ENCODE assay signal across 1 cellular context in the genomic region with DNA sequence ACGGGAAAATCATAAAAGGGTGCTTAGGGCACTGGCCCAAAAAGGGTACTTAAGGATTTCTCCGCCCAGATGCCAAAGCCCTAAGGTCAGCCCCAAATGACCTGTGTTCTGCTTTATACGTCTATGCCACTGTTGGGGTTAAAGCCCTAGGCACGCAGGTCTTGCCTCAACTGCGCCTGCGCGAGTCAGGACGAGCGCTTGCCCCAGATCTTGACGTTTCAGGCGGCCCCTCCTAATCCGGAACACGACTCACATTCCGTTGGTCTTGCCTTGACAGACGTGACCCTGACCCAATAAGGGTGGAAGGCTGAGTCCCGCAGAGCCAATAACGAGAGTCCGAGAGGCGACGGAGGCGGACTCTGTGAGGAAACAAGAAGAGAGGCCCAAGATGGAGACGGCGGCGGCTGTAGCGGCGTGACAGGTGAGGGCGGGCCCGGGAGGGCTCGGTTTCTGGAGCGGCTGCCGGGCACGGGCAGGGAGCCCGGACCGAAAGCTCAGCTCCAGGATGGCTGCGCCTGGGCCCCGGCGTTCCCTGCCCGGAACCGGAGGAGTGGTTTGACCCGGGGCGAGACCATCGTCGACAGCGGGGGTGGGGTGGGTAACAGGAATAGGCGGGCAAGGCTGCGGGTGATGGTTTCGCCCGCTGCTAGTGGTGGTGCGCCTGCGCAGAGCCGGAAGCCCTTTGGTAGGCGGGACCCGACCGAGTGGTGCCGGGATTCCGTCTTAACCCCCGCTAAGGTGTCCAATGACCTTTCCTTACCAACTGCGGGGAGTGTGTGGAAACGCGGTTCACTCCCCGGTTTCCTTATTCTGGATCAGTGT.
A peak's percentile ranks its signal among the peaks of the same experiment; 100 is the strongest.
TF ChIP-seq lines count a peak whose summit lies in the region.

A gene (plus strand): TSS at position 375 of the 822 bp plus-strand sequence. CDS start 1,763 bp downstream, outside the sequence.

TF ChIP-seq in HepG2, 621 proteins besides CTCF, POLR2A, EP300 and RAD21 (continued from another document and continues in another):
- TF ChIP-seq RBM39 (IDR thresholded peaks at IDR 0.05; ENCODE audit: low read depth, low read length, poor library complexity, severe bottlenecking) (peak; percentile 41), FOXK2 (IDR thresholded peaks at IDR 0.05) (peak; percentile 91), HNRNPLL (IDR thresholded peaks at IDR 0.05; ENCODE audit: low read depth, low read length, poor library complexity, severe bottlenecking) (peak; percentile 48), ZNF121 (CRISPR knock-in tag; IDR thresholded peaks at IDR 0.05) (no peak), TOPORS (CRISPR knock-in tag; IDR thresholded peaks at IDR 0.05) (no peak), TAF15 (IDR thresholded peaks at IDR 0.05; ENCODE audit: low read depth, low read length, poor library complexity, severe bottlenecking) (no peak), KLF9 (CRISPR knock-in tag; IDR thresholded peaks at IDR 0.05; ENCODE audit: low read depth) (no peak), RBFOX2 (IDR thresholded peaks at IDR 0.05; ENCODE audit: low read depth, low read length) (peak; percentile 93), ZNF431 (CRISPR knock-in tag; IDR thresholded peaks at IDR 0.05; ENCODE audit: borderline replicate concordance, low read depth) (no peak), ZFP82 (CRISPR knock-in tag; IDR thresholded peaks at IDR 0.05; ENCODE audit: borderline replicate concordance) (0 out of 2 replicates have a peak, but pooled peaks have one; percentile 35), ZNF138 (CRISPR knock-in tag; IDR thresholded peaks at IDR 0.05; ENCODE audit: low read depth) (no peak), YEATS4 (CRISPR knock-in tag; IDR thresholded peaks at IDR 0.05; ENCODE audit: borderline replicate concordance) (peak; percentile 76; the same call in 1 of the 2 replicates), MEIS2 (CRISPR knock-in tag; IDR thresholded peaks at IDR 0.05) (peak; percentile 53; the same call in 1 of the 2 replicates), SOX5 (CRISPR knock-in tag; IDR thresholded peaks at IDR 0.05; ENCODE audit: borderline replicate concordance) (no peak), REXO4 (CRISPR knock-in tag; IDR thresholded peaks at IDR 0.05; ENCODE audit: borderline replicate concordance) (no peak), FOXA1 (IDR thresholded peaks at IDR 0.05) (no peak), FOXA1 (CRISPR knock-in tag; IDR thresholded peaks at IDR 0.05) (no peak), ZFX (CRISPR knock-in tag; IDR thresholded peaks at IDR 0.05; ENCODE audit: low read depth) (peak; percentile 68), GABPA (IDR thresholded peaks at IDR 0.05; ENCODE audit: low read depth, low read length) (peak; percentile 39), GABPA (CRISPR knock-in tag; IDR thresholded peaks at IDR 0.05; ENCODE audit: low read depth) (peak; percentile 77), BCL6 (CRISPR knock-in tag; IDR thresholded peaks at IDR 0.05) (no peak), ZNF670 (CRISPR knock-in tag; IDR thresholded peaks at IDR 0.05; ENCODE audit: borderline replicate concordance) (no peak), IRF2 (CRISPR knock-in tag; IDR thresholded peaks at IDR 0.05) (no peak), ZNF343 (CRISPR knock-in tag; IDR thresholded peaks at IDR 0.05) (no peak), TBL1XR1 (IDR thresholded peaks at IDR 0.05; ENCODE audit: borderline replicate concordance, low read length, partially characterized antibody) (no peak), CREB1 (IDR thresholded peaks at IDR 0.05) (peak; percentile 75), CREB1 (CRISPR knock-in tag; IDR thresholded peaks at IDR 0.05) (peak; percentile 88), ZNF160 (CRISPR knock-in tag; IDR thresholded peaks at IDR 0.05) (no peak), KDM2A (CRISPR knock-in tag; IDR thresholded peaks at IDR 0.05; ENCODE audit: borderline replicate concordance, low read depth) (peak; percentile 37; the same call in 1 of the 2 replicates), ZC3H4 (CRISPR knock-in tag; IDR thresholded peaks at IDR 0.05; ENCODE audit: borderline replicate concordance) (no peak), AGO2 (optimal IDR thresholded peaks at IDR 0.05; ENCODE audit: low read depth, low read length) (peak; percentile 47), JUN (CRISPR knock-in tag; IDR thresholded peaks at IDR 0.05) (no peak), SIN3B (IDR thresholded peaks at IDR 0.05; ENCODE audit: low read length) (no peak), THYN1 (CRISPR knock-in tag; IDR thresholded peaks at IDR 0.05; ENCODE audit: borderline replicate concordance, low read depth) (no peak), NR2C2 (CRISPR knock-in tag; IDR thresholded peaks at IDR 0.05; ENCODE audit: borderline replicate concordance) (peak; percentile 76; the same call in 1 of the 2 replicates), ZMYM4 (CRISPR knock-in tag; IDR thresholded peaks at IDR 0.05) (peak; percentile 43; the same call in 1 of the 2 replicates), BRCA1 (CRISPR knock-in tag; IDR thresholded peaks at IDR 0.05) (no peak), ZKSCAN5 (CRISPR knock-in tag; IDR thresholded peaks at IDR 0.05) (no peak), PRMT3 (CRISPR knock-in tag; IDR thresholded peaks at IDR 0.05; ENCODE audit: borderline replicate concordance, low read depth) (no peak), ZNF143 (CRISPR knock-in tag; IDR thresholded peaks at IDR 0.05) (peak; percentile 39; the same call in 1 of the 2 replicates), ZMAT3 (CRISPR knock-in tag; conservative IDR thresholded peaks at IDR 0.05) (no peak), ISL2 (CRISPR knock-in tag; IDR thresholded peaks at IDR 0.05) (no peak), ZNF790 (CRISPR knock-in tag; IDR thresholded peaks at IDR 0.05; ENCODE audit: borderline replicate concordance) (no peak), CEBPG (CRISPR knock-in tag; IDR thresholded peaks at IDR 0.05) (no peak)
- TF ChIP-seq, protein P1, sequence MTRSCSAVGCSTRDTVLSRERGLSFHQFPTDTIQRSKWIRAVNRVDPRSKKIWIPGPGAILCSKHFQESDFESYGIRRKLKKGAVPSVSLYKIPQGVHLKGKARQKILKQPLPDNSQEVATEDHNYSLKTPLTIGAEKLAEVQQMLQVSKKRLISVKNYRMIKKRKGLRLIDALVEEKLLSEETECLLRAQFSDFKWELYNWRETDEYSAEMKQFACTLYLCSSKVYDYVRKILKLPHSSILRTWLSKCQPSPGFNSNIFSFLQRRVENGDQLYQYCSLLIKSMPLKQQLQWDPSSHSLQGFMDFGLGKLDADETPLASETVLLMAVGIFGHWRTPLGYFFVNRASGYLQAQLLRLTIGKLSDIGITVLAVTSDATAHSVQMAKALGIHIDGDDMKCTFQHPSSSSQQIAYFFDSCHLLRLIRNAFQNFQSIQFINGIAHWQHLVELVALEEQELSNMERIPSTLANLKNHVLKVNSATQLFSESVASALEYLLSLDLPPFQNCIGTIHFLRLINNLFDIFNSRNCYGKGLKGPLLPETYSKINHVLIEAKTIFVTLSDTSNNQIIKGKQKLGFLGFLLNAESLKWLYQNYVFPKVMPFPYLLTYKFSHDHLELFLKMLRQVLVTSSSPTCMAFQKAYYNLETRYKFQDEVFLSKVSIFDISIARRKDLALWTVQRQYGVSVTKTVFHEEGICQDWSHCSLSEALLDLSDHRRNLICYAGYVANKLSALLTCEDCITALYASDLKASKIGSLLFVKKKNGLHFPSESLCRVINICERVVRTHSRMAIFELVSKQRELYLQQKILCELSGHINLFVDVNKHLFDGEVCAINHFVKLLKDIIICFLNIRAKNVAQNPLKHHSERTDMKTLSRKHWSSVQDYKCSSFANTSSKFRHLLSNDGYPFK (CRISPR knock-in tag; IDR thresholded peaks at IDR 0.05; ENCODE audit: borderline replicate concordance), result peak; percentile 85; the same call in 1 of the 2 replicates
- TF ChIP-seq, protein P2, sequence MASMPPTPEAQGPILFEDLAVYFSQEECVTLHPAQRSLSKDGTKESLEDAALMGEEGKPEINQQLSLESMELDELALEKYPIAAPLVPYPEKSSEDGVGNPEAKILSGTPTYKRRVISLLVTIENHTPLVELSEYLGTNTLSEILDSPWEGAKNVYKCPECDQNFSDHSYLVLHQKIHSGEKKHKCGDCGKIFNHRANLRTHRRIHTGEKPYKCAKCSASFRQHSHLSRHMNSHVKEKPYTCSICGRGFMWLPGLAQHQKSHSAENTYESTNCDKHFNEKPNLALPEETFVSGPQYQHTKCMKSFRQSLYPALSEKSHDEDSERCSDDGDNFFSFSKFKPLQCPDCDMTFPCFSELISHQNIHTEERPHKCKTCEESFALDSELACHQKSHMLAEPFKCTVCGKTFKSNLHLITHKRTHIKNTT (CRISPR knock-in tag; IDR thresholded peaks at IDR 0.05), result no peak
- TF ChIP-seq, protein P3, sequence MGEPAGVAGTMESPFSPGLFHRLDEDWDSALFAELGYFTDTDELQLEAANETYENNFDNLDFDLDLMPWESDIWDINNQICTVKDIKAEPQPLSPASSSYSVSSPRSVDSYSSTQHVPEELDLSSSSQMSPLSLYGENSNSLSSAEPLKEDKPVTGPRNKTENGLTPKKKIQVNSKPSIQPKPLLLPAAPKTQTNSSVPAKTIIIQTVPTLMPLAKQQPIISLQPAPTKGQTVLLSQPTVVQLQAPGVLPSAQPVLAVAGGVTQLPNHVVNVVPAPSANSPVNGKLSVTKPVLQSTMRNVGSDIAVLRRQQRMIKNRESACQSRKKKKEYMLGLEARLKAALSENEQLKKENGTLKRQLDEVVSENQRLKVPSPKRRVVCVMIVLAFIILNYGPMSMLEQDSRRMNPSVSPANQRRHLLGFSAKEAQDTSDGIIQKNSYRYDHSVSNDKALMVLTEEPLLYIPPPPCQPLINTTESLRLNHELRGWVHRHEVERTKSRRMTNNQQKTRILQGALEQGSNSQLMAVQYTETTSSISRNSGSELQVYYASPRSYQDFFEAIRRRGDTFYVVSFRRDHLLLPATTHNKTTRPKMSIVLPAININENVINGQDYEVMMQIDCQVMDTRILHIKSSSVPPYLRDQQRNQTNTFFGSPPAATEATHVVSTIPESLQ (CRISPR knock-in tag; conservative IDR thresholded peaks at IDR 0.05), result no peak
- TF ChIP-seq, protein P4, sequence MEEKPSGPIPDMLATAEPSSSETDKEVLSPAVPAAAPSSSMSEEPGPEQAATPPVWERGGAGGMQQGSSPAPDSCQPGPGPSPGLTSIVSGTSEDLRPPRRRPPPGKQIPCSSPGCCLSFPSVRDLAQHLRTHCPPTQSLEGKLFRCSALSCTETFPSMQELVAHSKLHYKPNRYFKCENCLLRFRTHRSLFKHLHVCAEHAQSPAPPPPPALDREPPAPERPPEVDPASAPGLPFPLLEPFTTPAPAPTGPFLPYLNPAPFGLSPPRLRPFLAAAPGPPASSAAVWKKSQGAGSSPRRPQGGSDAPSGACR (CRISPR knock-in tag; IDR thresholded peaks at IDR 0.05), result no peak
- TF ChIP-seq, protein P5, sequence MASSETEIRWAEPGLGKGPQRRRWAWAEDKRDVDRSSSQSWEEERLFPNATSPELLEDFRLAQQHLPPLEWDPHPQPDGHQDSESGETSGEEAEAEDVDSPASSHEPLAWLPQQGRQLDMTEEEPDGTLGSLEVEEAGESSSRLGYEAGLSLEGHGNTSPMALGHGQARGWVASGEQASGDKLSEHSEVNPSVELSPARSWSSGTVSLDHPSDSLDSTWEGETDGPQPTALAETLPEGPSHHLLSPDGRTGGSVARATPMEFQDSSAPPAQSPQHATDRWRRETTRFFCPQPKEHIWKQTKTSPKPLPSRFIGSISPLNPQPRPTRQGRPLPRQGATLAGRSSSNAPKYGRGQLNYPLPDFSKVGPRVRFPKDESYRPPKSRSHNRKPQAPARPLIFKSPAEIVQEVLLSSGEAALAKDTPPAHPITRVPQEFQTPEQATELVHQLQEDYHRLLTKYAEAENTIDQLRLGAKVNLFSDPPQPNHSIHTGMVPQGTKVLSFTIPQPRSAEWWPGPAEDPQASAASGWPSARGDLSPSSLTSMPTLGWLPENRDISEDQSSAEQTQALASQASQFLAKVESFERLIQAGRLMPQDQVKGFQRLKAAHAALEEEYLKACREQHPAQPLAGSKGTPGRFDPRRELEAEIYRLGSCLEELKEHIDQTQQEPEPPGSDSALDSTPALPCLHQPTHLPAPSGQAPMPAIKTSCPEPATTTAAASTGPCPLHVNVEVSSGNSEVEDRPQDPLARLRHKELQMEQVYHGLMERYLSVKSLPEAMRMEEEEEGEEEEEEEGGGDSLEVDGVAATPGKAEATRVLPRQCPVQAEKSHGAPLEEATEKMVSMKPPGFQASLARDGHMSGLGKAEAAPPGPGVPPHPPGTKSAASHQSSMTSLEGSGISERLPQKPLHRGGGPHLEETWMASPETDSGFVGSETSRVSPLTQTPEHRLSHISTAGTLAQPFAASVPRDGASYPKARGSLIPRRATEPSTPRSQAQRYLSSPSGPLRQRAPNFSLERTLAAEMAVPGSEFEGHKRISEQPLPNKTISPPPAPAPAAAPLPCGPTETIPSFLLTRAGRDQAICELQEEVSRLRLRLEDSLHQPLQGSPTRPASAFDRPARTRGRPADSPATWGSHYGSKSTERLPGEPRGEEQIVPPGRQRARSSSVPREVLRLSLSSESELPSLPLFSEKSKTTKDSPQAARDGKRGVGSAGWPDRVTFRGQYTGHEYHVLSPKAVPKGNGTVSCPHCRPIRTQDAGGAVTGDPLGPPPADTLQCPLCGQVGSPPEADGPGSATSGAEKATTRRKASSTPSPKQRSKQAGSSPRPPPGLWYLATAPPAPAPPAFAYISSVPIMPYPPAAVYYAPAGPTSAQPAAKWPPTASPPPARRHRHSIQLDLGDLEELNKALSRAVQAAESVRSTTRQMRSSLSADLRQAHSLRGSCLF (CRISPR knock-in tag; IDR thresholded peaks at IDR 0.05; ENCODE audit: borderline replicate concordance), result no peak
- TF ChIP-seq, protein P6, sequence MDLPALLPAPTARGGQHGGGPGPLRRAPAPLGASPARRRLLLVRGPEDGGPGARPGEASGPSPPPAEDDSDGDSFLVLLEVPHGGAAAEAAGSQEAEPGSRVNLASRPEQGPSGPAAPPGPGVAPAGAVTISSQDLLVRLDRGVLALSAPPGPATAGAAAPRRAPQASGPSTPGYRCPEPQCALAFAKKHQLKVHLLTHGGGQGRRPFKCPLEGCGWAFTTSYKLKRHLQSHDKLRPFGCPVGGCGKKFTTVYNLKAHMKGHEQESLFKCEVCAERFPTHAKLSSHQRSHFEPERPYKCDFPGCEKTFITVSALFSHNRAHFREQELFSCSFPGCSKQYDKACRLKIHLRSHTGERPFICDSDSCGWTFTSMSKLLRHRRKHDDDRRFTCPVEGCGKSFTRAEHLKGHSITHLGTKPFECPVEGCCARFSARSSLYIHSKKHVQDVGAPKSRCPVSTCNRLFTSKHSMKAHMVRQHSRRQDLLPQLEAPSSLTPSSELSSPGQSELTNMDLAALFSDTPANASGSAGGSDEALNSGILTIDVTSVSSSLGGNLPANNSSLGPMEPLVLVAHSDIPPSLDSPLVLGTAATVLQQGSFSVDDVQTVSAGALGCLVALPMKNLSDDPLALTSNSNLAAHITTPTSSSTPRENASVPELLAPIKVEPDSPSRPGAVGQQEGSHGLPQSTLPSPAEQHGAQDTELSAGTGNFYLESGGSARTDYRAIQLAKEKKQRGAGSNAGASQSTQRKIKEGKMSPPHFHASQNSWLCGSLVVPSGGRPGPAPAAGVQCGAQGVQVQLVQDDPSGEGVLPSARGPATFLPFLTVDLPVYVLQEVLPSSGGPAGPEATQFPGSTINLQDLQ (CRISPR knock-in tag; IDR thresholded peaks at IDR 0.05), result no peak
- TF ChIP-seq, protein P7, sequence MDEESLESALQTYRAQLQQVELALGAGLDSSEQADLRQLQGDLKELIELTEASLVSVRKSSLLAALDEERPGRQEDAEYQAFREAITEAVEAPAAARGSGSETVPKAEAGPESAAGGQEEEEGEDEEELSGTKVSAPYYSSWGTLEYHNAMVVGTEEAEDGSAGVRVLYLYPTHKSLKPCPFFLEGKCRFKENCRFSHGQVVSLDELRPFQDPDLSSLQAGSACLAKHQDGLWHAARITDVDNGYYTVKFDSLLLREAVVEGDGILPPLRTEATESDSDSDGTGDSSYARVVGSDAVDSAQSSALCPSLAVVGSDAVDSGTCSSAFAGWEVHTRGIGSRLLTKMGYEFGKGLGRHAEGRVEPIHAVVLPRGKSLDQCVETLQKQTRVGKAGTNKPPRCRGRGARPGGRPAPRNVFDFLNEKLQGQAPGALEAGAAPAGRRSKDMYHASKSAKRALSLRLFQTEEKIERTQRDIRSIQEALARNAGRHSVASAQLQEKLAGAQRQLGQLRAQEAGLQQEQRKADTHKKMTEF (CRISPR knock-in tag; IDR thresholded peaks at IDR 0.05), result peak; percentile 60; the same call in 1 of the 2 replicates
